ENCODE assay signal across 11 cellular contexts in genomic region chr10:33133557-33133956, GRCh38.
DNase-seq lines count a peak whose midpoint lies in the region; ATAC-seq, FAIRE-seq and TF ChIP-seq lines count a peak whose summit lies in the region.
"Had no signal": no experiment of that assay in that cellular context is flagged by ENCODE, and none has a peak within 500 bp of the region (broad histone marks: within the 10 kb centered on the region; RNA-seq: fewer than 3 reads in every experiment).

No MANE protein-coding gene starts in this region.

- peaks cover 91% of the 10 kb centered on the region for H3K4me1 Mint-ChIP-seq in activated CD4-positive, alpha-beta memory T cell treated with anti-CD3 and anti-CD28 coated beads, Interleukin-2, amount 10 ng/mL, durations not matched to agents 7 days and 5 days

- no peaks in the 10 kb centered on the region for H3K9me3 Mint-ChIP-seq in activated CD4-positive, alpha-beta memory T cell treated with anti-CD3 and anti-CD28 coated beads, Interleukin-2, amount 10 ng/mL, durations not matched to agents 7 days and 5 days
- H3K9me3 Mint-ChIP-seq: activated naive CD8-positive, alpha-beta T cell treated with anti-CD3 and anti-CD28 coated beads, Interleukin-2, amount 10 ng/mL, durations not matched to agents 7 days and 5 days; naive B cell had no signal

- H3K9me3 ChIP-seq in A549 = no peaks in the 10 kb centered on the region

- no peak for DNase-seq in A549 (ENCODE audit: low read depth in 1 of 2, low spot score in 1 of 2)
- DNase-seq in HCEC 1CT = peak; percentile 29
- no peak for DNase-seq in activated CD4-positive, alpha-beta memory T cell treated with anti-CD3 and anti-CD28 coated beads, Interleukin-2, amount 10 ng/mL, durations not matched to agents 7 days and 5 days
- no peak for DNase-seq in activated gamma-delta T cell treated with Interleukin-2 at 50 U/mL for 16 hours
- DNase-seq in cardiac septum (ENCODE audit: low spot score) = no peak
- DNase-seq in cortex of kidney (lab: John Stamatoyannopoulos, UW) = no peak
- DNase-seq: activated naive CD8-positive, alpha-beta T cell treated with anti-CD3 and anti-CD28 coated beads, Interleukin-2, amount 10 ng/mL, durations not matched to agents 7 days and 5 days; naive B cell; NCI-H82 had no signal

- peak overlapping the region; percentile 90 for H3K27ac Mint-ChIP-seq in activated CD4-positive, alpha-beta memory T cell treated with anti-CD3 and anti-CD28 coated beads, Interleukin-2, amount 10 ng/mL, durations not matched to agents 7 days and 5 days
- H3K27ac Mint-ChIP-seq: activated naive CD8-positive, alpha-beta T cell treated with anti-CD3 and anti-CD28 coated beads, Interleukin-2, amount 10 ng/mL, durations not matched to agents 7 days and 5 days had no signal

- H3K4me2 ChIP-seq in A549 = peak overlapping the region; percentile 51

- CTCF ChIA-PET in A549 (lab: Yijun Ruan, JAX) = interaction anchor here (0.5 to 11.3 kb wide), 11 partner anchors 10 to 123 kb away, joined by 3 to 107 read pairs (median 5); no protein-coding TSS in a partner anchor
- CTCF ChIA-PET in activated CD4-positive, alpha-beta memory T cell treated with anti-CD3 and anti-CD28 coated beads, Interleukin-2, amount 10 ng/mL, durations not matched to agents 7 days and 5 days (lab: Charles Lee) = interaction anchor here (0.9 to 4.1 kb wide), 8 partner anchors 10 to 153 kb away, joined by 3 to 31 read pairs (median 8); no protein-coding TSS in a partner anchor

- H3K36me3 Mint-ChIP-seq in activated CD4-positive, alpha-beta memory T cell treated with anti-CD3 and anti-CD28 coated beads, Interleukin-2, amount 10 ng/mL, durations not matched to agents 7 days and 5 days (ENCODE audit: low read depth) = peaks cover 11% of the 10 kb centered on the region
- H3K36me3 Mint-ChIP-seq: activated naive CD8-positive, alpha-beta T cell treated with anti-CD3 and anti-CD28 coated beads, Interleukin-2, amount 10 ng/mL, durations not matched to agents 7 days and 5 days; naive B cell had no signal

- ATAC-seq in A549 (no peak), GM21447 (IDR thresholded peaks at IDR 0.05; ENCODE audit: unreplicated experiment) (no peak)

- TF ChIP-seq CTCF in A549 (IDR thresholded peaks at IDR 0.05) = no peak

- no peak for TF ChIP-seq POLR2A in A549 (IDR thresholded peaks at IDR 0.05; ENCODE audit: low read length)

- TF ChIP-seq RAD21 in A549 (conservative IDR thresholded peaks at IDR 0.05 in 1 of 2, IDR thresholded peaks at IDR 0.05 in 1 of 2) = no peak

- peaks cover 80% of the 10 kb centered on the region for H3K4me1 ChIP-seq in A549

- no peak overlapping the region for H3K4me3 ChIP-seq in A549

- H3K4me3 Mint-ChIP-seq in activated CD4-positive, alpha-beta memory T cell treated with anti-CD3 and anti-CD28 coated beads, Interleukin-2, amount 10 ng/mL, durations not matched to agents 7 days and 5 days = no peak overlapping the region
- H3K4me3 Mint-ChIP-seq: activated naive CD8-positive, alpha-beta T cell treated with anti-CD3 and anti-CD28 coated beads, Interleukin-2, amount 10 ng/mL, durations not matched to agents 7 days and 5 days; naive B cell had no signal

- FAIRE-seq in A549 (lab: Jason Lieb, UNC) (no peak), islet of Langerhans (lab: Jason Lieb, UNC) (peak; percentile 21)

- no peaks in the 10 kb centered on the region for H3K27me3 Mint-ChIP-seq in activated CD4-positive, alpha-beta memory T cell treated with anti-CD3 and anti-CD28 coated beads, Interleukin-2, amount 10 ng/mL, durations not matched to agents 7 days and 5 days
- H3K27me3 Mint-ChIP-seq: activated naive CD8-positive, alpha-beta T cell treated with anti-CD3 and anti-CD28 coated beads, Interleukin-2, amount 10 ng/mL, durations not matched to agents 7 days and 5 days had no signal

- POLR2A ChIA-PET in A549 (lab: Yijun Ruan, JAX) = interaction anchor here (1.0 to 1.8 kb wide), 3 partner anchors 123 to 177 kb away, joined by 3 to 10 read pairs (median 3); no protein-coding TSS in a partner anchor
- POLR2A ChIA-PET in activated CD4-positive, alpha-beta memory T cell treated with anti-CD3 and anti-CD28 coated beads, Interleukin-2, amount 10 ng/mL, durations not matched to agents 7 days and 5 days (lab: Charles Lee) = interaction anchor here (0.8 to 18.0 kb wide), 12 partner anchors 9 to 755 kb away, joined by 3 to 408 read pairs (median 10); no protein-coding TSS in a partner anchor

- intact Hi-C loops in cardiac septum (cut with DNase I) = no loop called here

- H3K27ac ChIP-seq in A549 = peak overlapping the region; percentile 84 to 95

- no peak for TF ChIP-seq EP300 in A549 (IDR thresholded peaks at IDR 0.05)

TF ChIP-seq in A549, 52 proteins besides CTCF, POLR2A, EP300 and RAD21:
- TF ChIP-seq JUN (IDR thresholded peaks at IDR 0.05) (no peak), ZSCAN20 (CRISPR knock-in tag; IDR thresholded peaks at IDR 0.05) (no peak), KDM5A (IDR thresholded peaks at IDR 0.05) (no peak), MAZ (IDR thresholded peaks at IDR 0.05; ENCODE audit: borderline replicate concordance, low read depth, low read length) (no peak), TFCP2L1 (CRISPR knock-in tag; IDR thresholded peaks at IDR 0.05) (no peak), TP53 (CRISPR knock-in tag; IDR thresholded peaks at IDR 0.05) (no peak), CHD4 (IDR thresholded peaks at IDR 0.05; ENCODE audit: borderline replicate concordance) (no peak), FOSL2 (IDR thresholded peaks at IDR 0.05) (no peak), FOSL2 (CRISPR knock-in tag; IDR thresholded peaks at IDR 0.05) (no peak)
- TF ChIP-seq, protein P1, sequence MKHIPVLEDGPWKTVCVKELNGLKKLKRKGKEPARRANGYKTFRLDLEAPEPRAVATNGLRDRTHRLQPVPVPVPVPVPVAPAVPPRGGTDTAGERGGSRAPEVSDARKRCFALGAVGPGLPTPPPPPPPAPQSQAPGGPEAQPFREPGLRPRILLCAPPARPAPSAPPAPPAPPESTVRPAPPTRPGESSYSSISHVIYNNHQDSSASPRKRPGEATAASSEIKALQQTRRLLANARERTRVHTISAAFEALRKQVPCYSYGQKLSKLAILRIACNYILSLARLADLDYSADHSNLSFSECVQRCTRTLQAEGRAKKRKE (CRISPR knock-in tag; IDR thresholded peaks at IDR 0.05; ENCODE audit: low read depth) = no peak
- TF ChIP-seq, protein P2, sequence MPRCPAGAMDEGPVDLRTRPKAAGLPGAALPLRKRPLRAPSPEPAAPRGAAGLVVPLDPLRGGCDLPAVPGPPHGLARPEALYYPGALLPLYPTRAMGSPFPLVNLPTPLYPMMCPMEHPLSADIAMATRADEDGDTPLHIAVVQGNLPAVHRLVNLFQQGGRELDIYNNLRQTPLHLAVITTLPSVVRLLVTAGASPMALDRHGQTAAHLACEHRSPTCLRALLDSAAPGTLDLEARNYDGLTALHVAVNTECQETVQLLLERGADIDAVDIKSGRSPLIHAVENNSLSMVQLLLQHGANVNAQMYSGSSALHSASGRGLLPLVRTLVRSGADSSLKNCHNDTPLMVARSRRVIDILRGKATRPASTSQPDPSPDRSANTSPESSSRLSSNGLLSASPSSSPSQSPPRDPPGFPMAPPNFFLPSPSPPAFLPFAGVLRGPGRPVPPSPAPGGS (IDR thresholded peaks at IDR 0.05) = no peak
- TF ChIP-seq, protein P3, sequence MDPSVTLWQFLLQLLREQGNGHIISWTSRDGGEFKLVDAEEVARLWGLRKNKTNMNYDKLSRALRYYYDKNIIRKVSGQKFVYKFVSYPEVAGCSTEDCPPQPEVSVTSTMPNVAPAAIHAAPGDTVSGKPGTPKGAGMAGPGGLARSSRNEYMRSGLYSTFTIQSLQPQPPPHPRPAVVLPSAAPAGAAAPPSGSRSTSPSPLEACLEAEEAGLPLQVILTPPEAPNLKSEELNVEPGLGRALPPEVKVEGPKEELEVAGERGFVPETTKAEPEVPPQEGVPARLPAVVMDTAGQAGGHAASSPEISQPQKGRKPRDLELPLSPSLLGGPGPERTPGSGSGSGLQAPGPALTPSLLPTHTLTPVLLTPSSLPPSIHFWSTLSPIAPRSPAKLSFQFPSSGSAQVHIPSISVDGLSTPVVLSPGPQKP (IDR thresholded peaks at IDR 0.05; ENCODE audit: low read depth, low read length) = no peak
- TF ChIP-seq, protein P4, sequence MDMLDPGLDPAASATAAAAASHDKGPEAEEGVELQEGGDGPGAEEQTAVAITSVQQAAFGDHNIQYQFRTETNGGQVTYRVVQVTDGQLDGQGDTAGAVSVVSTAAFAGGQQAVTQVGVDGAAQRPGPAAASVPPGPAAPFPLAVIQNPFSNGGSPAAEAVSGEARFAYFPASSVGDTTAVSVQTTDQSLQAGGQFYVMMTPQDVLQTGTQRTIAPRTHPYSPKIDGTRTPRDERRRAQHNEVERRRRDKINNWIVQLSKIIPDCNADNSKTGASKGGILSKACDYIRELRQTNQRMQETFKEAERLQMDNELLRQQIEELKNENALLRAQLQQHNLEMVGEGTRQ (IDR thresholded peaks at IDR 0.05) = no peak
